In the genomic region with DNA sequence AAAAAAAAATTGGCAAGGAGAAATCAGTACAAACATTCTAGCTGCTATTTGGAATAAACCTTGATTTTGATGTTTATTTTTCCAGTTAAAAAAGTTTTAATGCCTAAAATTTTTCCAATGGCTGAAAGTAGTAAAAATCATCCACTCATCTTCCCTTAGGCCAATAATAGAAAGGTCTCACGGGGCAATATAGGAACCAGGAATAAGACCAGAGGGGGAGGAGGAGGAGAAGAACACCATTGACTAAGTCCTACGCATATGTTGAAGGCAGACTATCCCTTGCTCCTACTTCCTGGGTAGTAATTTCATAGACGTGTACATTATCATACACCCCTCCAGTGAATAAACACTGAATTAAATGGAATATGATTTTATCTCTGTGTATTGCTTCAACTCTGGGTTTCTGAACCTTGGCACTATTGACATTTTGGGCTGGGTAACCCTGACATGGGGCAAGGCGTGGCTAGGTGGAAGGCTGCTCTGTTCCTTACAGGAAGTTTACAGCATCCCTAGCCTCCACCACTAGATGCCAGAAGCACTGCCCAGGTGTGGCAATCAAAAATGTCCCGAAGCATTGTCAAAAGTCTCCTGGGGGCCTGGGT, we compare ENCODE assay signal across 20 cellular contexts. TPM values are rescaled to one million over a fixed set of nuclear protein-coding genes. Genes with fewer than 3 reads are reported as not detected.
DNase-seq lines count a peak whose midpoint lies in the region; ATAC-seq and TF ChIP-seq lines count a peak whose summit lies in the region.
"Had no signal": no experiment of that assay in that cellular context is flagged by ENCODE, and none has a peak within 500 bp of the region (broad histone marks: within the 10 kb centered on the region; RNA-seq: fewer than 3 reads in every experiment).

No MANE protein-coding gene starts in this region.

- no peak overlapping the region for H3K4ac ChIP-seq in IMR-90 (ENCODE audit: low read depth, low read length)

- H3K27me3 Mint-ChIP-seq in CD14-positive monocyte (ENCODE audit: low read depth in 3 of 3) (peaks cover 0 to 2% (median 2%) of the 10 kb centered on the region in 3 donors), mesothelial cell of epicardium (ENCODE audit: low read depth) (no peaks in the 10 kb centered on the region)

- no peaks in the 10 kb centered on the region for H3K9me3 ChIP-seq in IMR-90 (ENCODE audit: control insufficient read depth, insufficient read depth, low read length)
- H3K9me3 ChIP-seq: A549 had no signal

- no TSS peak for BruUV-seq in IMR-90 (replicated peaks; lab: Mats Ljungman, UMichigan)

- no peak overlapping the region for H3K4me2 ChIP-seq in IMR-90 (ENCODE audit: low read depth, low read length)
- H3K4me2 ChIP-seq: A549 had no signal

- no peaks in the 10 kb centered on the region for H4K20me1 ChIP-seq in IMR-90 (ENCODE audit: insufficient read depth, low read length)

- H3K27ac Mint-ChIP-seq in CD14-positive monocyte, result peak overlapping the region in 4 of 7 donors; percentile 42 to 91 (median 90)
- H3K27ac Mint-ChIP-seq in mesothelial cell of epicardium, result no peak overlapping the region

- POLR2A ChIA-PET in IMR-90 (lab: Charles Lee; ENCODE audit: unreplicated experiment), result no interaction called here

- H3K9ac ChIP-seq in IMR-90 (ENCODE audit: low read depth, low read length), result no peak overlapping the region

- WGBS in IMR-90 (ENCODE audit: extremely low coverage in 2 of 2, insufficient read length in 1 of 2), 2 experiments, result no CpG with 5 or more reads among the region's 5 CpGs

- H4K91ac ChIP-seq in IMR-90 (ENCODE audit: insufficient read depth, low read depth, low read length), result no peak overlapping the region

- TF ChIP-seq CTCF in CD14-positive monocyte (IDR thresholded peaks at IDR 0.05) (no peak), IMR-90 (conservative IDR thresholded peaks at IDR 0.05; ENCODE audit: low read depth, low read length) (no peak), mesothelial cell of epicardium (IDR thresholded peaks at IDR 0.05; ENCODE audit: unreplicated experiment) (no peak)

- peak overlapping the region; percentile 70 for H2AK9ac ChIP-seq in IMR-90 (replicated peaks; ENCODE audit: low read depth, low read length, poor library complexity)

- no peak for TF ChIP-seq RAD21 in IMR-90 (IDR thresholded peaks at IDR 0.05; ENCODE audit: low read length)

- dilution Hi-C loops in IMR-90 (cut with HindIII; ENCODE audit: low sequenced_read_pairs, unreplicated experiment), result no loop called here

- no peak overlapping the region for H2BK5ac ChIP-seq in IMR-90 (ENCODE audit: low read depth, low read length, poor library complexity, severe bottlenecking)

- peak overlapping the region; percentile 49 for H2AFZ ChIP-seq in IMR-90 (replicated peaks; ENCODE audit: low read length, poor library complexity)

- H3K27me3 ChIP-seq in IMR-90 (ENCODE audit: control insufficient read depth, insufficient read depth, low read length), result no peaks in the 10 kb centered on the region

- intact Hi-C loops in CD14-positive monocyte (cut with micrococcal nuclease), result no loop called here
- intact Hi-C loops in IMR-90 (cut with micrococcal nuclease), result no loop called here
- intact Hi-C loops in left colon (cut with DNase I, micrococcal nuclease), result no loop called here
- intact Hi-C loops in sciatic nerve (cut with DNase I), result no loop called here

- no peak overlapping the region for H2BK120ac ChIP-seq in IMR-90 (ENCODE audit: low read depth, low read length)

- in situ Hi-C loops in IMR-90 (cut with MboI; ENCODE audit: low sequenced_read_pairs), result no loop called here

- H4K8ac ChIP-seq in IMR-90 (ENCODE audit: low read depth in 2 of 2, low read length in 2 of 2), result no peak overlapping the region

- H3K23ac ChIP-seq in IMR-90 (ENCODE audit: low read depth, low read length), result no peak overlapping the region

- H3K14ac ChIP-seq in IMR-90 (replicated peaks; ENCODE audit: low read depth, low read length), result no peak overlapping the region

- H3K4me3 ChIP-seq in IMR-90 (ENCODE audit: insufficient read depth, low read depth, low read length), result no peak overlapping the region
- H3K4me3 ChIP-seq: A549 had no signal

- no peaks in the 10 kb centered on the region for H3K79me1 ChIP-seq in IMR-90 (ENCODE audit: low read depth in 1 of 2, low read length in 2 of 2)

- no peak overlapping the region for H4K5ac ChIP-seq in IMR-90 (ENCODE audit: low read depth, low read length)

- no peak overlapping the region for H3K18ac ChIP-seq in IMR-90 (ENCODE audit: low read depth, low read length)

- no peak overlapping the region for H2AK5ac ChIP-seq in IMR-90 (ENCODE audit: low read depth, low read length)

- no peak for DNase-seq in CD14-positive monocyte (ENCODE audit: low spot score)
- DNase-seq in IMR-90, result no peak
- peak; percentile 70 to 89 for DNase-seq in left colon
- no peak for DNase-seq in sciatic nerve (ENCODE audit: low spot score)
- no peak for DNase-seq in SHP77 treated with DMSO at 0.1 percent for 48 hours (lab: John Stamatoyannopoulos, UW)
- DNase-seq in NCI-H2171 (lab: John Stamatoyannopoulos, UW), result no peak
- no peak for DNase-seq in NCI-H1105 (lab: John Stamatoyannopoulos, UW)
- no peak for DNase-seq in mesothelial cell of epicardium (ENCODE audit: low spot score in 2 of 2, unreplicated experiment in 2 of 2)
- DNase-seq: DMS79 treated with DMSO at 0.1 percent for 48 hours, Kasumi-1, MM.1S, NCI-H1092, NCI-H1694, NCI-H510A, NCI-H748 treated with DMSO at 0.1 percent for 48 hours, SHP77 had no signal

- no peak overlapping the region for H2BK15ac ChIP-seq in IMR-90 (ENCODE audit: low read depth, low read length)

- no peak for ATAC-seq in IMR-90 (ENCODE audit: low read depth)
- peak; percentile 96 for ATAC-seq in left colon
- ATAC-seq in sciatic nerve, result peak; percentile 57

- H2BK20ac ChIP-seq in IMR-90 (ENCODE audit: low read depth, low read length), result no peak overlapping the region

- H3K56ac ChIP-seq in IMR-90 (ENCODE audit: extremely low read depth, insufficient read depth, low read length), result no peak overlapping the region

- CTCF ChIA-PET in IMR-90 (lab: Yijun Ruan, JAX), result interaction anchor here (1.0 kb wide), 1 partner anchor 40 kb away, joined by 4 read pairs; no protein-coding TSS in a partner anchor

- H3K36me3 Mint-ChIP-seq in CD14-positive monocyte (no peaks in the 10 kb centered on the region), mesothelial cell of epicardium (no peaks in the 10 kb centered on the region)

- peaks cover 54% of the 10 kb centered on the region for H3K4me1 Mint-ChIP-seq in CD14-positive monocyte
- peaks cover 7% of the 10 kb centered on the region for H3K4me1 Mint-ChIP-seq in mesothelial cell of epicardium

- H3K4me3 Mint-ChIP-seq in CD14-positive monocyte, result no peak overlapping the region
- H3K4me3 Mint-ChIP-seq in mesothelial cell of epicardium, result no peak overlapping the region

- TF ChIP-seq POLR2A in IMR-90 (IDR thresholded peaks at IDR 0.05; ENCODE audit: low read depth, low read length), result no peak

- H3K9me3 Mint-ChIP-seq in CD14-positive monocyte (peaks cover 0 to 3% (median 2%) of the 10 kb centered on the region in 7 donors), mesothelial cell of epicardium (no peaks in the 10 kb centered on the region)

- H3K27ac ChIP-seq in IMR-90 (ENCODE audit: insufficient read depth, low read length), result no peak overlapping the region
- H3K27ac ChIP-seq: A549, HL-60 had no signal

- peaks cover under 1% of the 10 kb centered on the region; the same call in 1 of the 2 replicates for H3K9me1 ChIP-seq in IMR-90 (ENCODE audit: insufficient read depth, low read length)

- no peaks in the 10 kb centered on the region for H3K36me3 ChIP-seq in IMR-90 (ENCODE audit: control insufficient read depth, insufficient read depth, low read length)

- H3K4me1 ChIP-seq in IMR-90 (ENCODE audit: control insufficient read depth, insufficient read depth, low read length), result no peaks in the 10 kb centered on the region

TF ChIP-seq in IMR-90, 13 proteins besides CTCF, POLR2A, EP300 and RAD21 (continues in another document):
- TF ChIP-seq, protein P1, sequence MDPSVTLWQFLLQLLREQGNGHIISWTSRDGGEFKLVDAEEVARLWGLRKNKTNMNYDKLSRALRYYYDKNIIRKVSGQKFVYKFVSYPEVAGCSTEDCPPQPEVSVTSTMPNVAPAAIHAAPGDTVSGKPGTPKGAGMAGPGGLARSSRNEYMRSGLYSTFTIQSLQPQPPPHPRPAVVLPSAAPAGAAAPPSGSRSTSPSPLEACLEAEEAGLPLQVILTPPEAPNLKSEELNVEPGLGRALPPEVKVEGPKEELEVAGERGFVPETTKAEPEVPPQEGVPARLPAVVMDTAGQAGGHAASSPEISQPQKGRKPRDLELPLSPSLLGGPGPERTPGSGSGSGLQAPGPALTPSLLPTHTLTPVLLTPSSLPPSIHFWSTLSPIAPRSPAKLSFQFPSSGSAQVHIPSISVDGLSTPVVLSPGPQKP (IDR thresholded peaks at IDR 0.05; ENCODE audit: borderline replicate concordance, low read depth, low read length), result no peak
- TF ChIP-seq MAFK (IDR thresholded peaks at IDR 0.05; ENCODE audit: low read depth, low read length) (no peak), BHLHE40 (IDR thresholded peaks at IDR 0.05; ENCODE audit: low read depth, low read length) (no peak), MXI1 (IDR thresholded peaks at IDR 0.05; ENCODE audit: borderline replicate concordance, low read depth, low read length) (no peak), NFE2L2 (IDR thresholded peaks at IDR 0.05; ENCODE audit: low read depth, low read length) (no peak), RFX5 (IDR thresholded peaks at IDR 0.05; ENCODE audit: low read depth, low read length) (no peak), MAZ (IDR thresholded peaks at IDR 0.05; ENCODE audit: borderline replicate concordance, low read depth, low read length) (no peak), SMC3 (IDR thresholded peaks at IDR 0.05; ENCODE audit: low read depth, low read length) (no peak), FOS (IDR thresholded peaks at IDR 0.05; ENCODE audit: low read depth, low read length) (no peak), CHD1 (IDR thresholded peaks at IDR 0.05; ENCODE audit: low read depth, low read length) (no peak), RCOR1 (IDR thresholded peaks at IDR 0.05; ENCODE audit: insufficient replicate concordance, low read length) (no peak)
- TF ChIP-seq, protein P2, sequence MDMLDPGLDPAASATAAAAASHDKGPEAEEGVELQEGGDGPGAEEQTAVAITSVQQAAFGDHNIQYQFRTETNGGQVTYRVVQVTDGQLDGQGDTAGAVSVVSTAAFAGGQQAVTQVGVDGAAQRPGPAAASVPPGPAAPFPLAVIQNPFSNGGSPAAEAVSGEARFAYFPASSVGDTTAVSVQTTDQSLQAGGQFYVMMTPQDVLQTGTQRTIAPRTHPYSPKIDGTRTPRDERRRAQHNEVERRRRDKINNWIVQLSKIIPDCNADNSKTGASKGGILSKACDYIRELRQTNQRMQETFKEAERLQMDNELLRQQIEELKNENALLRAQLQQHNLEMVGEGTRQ (IDR thresholded peaks at IDR 0.05; ENCODE audit: low read depth, low read length), result no peak

RNA-seq across cellular contexts. Expression of a gene that starts 17.4 kb away (rescaled TPM):
- polyA plus RNA-seq in CD14-positive monocyte (under 1 TPM in 1 of 2 donors, not detected in 1; 0.69 TPM), IMR-90 (2012; rRNA removed) (not detected in 2 replicates)
- total RNA-seq in IMR-90 (2012; rRNA removed) (not detected in 2 replicates), left colon (1 to 10 TPM; 1.2 to 1.3 TPM), sciatic nerve (3.1 TPM), mesothelial cell of epicardium (1.0 to 1.3 TPM (median 1.1 TPM) in 3 replicates)
- 0.01 and 0.04 TPM in 2 replicates for polyA plus RNA-seq in IMR-90 (2012; cell fraction: cytosol; rRNA removed)
- 0.04 and 0.13 TPM in 2 replicates for polyA plus RNA-seq in IMR-90 (2012; cell fraction: nucleus; rRNA removed; ENCODE audit: low replicate concordance)
- total RNA-seq: OCI-LY7 had no signal
- polyA plus RNA-seq: BJ had no signal

Comparison
In these comparisons a context has a peak if more than half of its experiments do, and no peak if none do; other contexts are left out.
1. DNase-seq: peak in left colon (2 of 2); none in CD14-positive monocyte (single experiment), IMR-90 (single experiment), sciatic nerve (single experiment), SHP77 treated with DMSO at 0.1 percent for 48 hours (single experiment), NCI-H2171 (single experiment), NCI-H1105 (single experiment) and mesothelial cell of epicardium (0 of 2).